In the genomic region with DNA sequence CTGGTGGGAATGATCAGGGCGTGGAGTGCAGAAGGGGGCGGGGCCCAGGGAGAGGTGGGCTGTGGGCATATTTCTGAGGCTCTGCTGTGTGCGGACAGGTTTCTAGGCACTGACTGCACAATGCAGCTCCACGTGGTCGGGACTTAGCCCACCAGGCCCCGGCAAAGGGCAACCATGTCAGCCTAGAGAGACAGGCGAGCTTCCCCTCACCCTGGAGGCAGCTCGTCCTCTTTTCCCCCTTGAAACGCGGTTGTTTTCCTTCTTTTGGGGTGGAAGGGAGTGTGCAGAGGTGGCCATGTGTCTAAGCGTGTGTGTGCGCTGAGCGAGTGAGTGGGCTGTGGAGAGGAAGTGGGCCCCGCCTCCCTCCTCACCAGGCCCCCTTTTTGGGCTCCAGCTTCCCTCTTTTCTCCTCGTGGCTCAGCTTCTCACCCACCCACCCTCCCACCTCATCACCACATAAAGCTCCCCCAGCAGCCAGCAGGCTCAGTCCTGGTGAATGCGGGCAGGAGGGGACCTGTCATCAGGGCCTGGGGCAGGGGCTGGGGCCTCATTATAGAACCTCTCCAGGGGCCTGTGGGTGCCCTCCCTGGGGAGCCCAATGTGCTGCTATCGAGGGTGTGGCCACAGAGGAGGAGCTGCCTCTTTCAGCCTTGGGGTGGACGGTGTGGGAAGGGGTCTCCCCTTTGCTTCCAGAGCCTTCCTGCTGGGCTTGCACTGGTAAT, we compare ENCODE assay signal across 21 cellular contexts. TPM values are rescaled to one million over a fixed set of nuclear protein-coding genes. Genes with fewer than 3 reads are reported as not detected.
DNase-seq lines count a peak whose midpoint lies in the region; ATAC-seq and TF ChIP-seq lines count a peak whose summit lies in the region.
"Had no signal": no experiment of that assay in that cellular context is flagged by ENCODE, and none has a peak within 500 bp of the region (broad histone marks: within the 10 kb centered on the region; RNA-seq: fewer than 3 reads in every experiment).

No MANE protein-coding gene starts in this region.

- peak; percentile 83 for DNase-seq in GDM1 (lab: John Stamatoyannopoulos, UW)
- peak; percentile 13 to 28 for DNase-seq in Kasumi-1 (lab: John Stamatoyannopoulos, UW)
- peak; percentile 61 for DNase-seq in chondrocyte (ENCODE audit: low spot score)
- DNase-seq in osteocyte (ENCODE audit: extremely low spot score, unreplicated experiment) = peak; percentile 68
- DNase-seq in AG20443 (ENCODE audit: low spot score) = no peak
- no peak for DNase-seq in cerebellar nuclear complex (lab: John Stamatoyannopoulos, UW)
- no peak for DNase-seq in NCI-H2171 treated with DMSO at 0.1 percent for 48 hours (lab: John Stamatoyannopoulos, UW)
- DNase-seq: activated CD4-positive, alpha-beta T cell treated with anti-CD3 and anti-CD28 coated beads, Interleukin-2, amount 10 ng/mL, durations not matched to agents 24 days and 14 days; DMS153; HCEC 1CT; NCI-H1417 treated with DMSO at 0.1 percent for 48 hours; NCI-H2227 treated with DMSO at 0.1 percent for 48 hours; SHP77; stimulated activated CD4-positive, alpha-beta T cell treated with anti-CD3 and anti-CD28 coated beads, Interleukin-4, amount 100 ng/mL, for 4 hours had no signal

- H3K27me3 Mint-ChIP-seq in chondrocyte (ENCODE audit: low read depth) (peaks cover 8% of the 10 kb centered on the region), osteocyte (ENCODE audit: unreplicated experiment) (peaks cover 21% of the 10 kb centered on the region)
- H3K27me3 Mint-ChIP-seq: activated CD4-positive, alpha-beta T cell treated with anti-CD3 and anti-CD28 coated beads, Interleukin-2, amount 10 ng/mL, durations not matched to agents 24 days and 14 days had no signal

- ATAC-seq in HG03139 (IDR thresholded peaks at IDR 0.05; ENCODE audit: unreplicated experiment) = no peak
- ATAC-seq: activated naive CD4-positive, alpha-beta T cell treated with anti-CD3 and anti-CD28 coated beads, Interleukin-2, amount 50 U/mL, for 72 hours had no signal

- no peaks in the 10 kb centered on the region for H3K9me3 Mint-ChIP-seq in chondrocyte (ENCODE audit: low read depth)
- no peaks in the 10 kb centered on the region for H3K9me3 Mint-ChIP-seq in osteocyte (ENCODE audit: unreplicated experiment)
- H3K9me3 Mint-ChIP-seq: activated CD4-positive, alpha-beta T cell treated with anti-CD3 and anti-CD28 coated beads, Interleukin-2, amount 10 ng/mL, durations not matched to agents 24 days and 14 days; activated naive CD4-positive, alpha-beta T cell treated with anti-CD3 and anti-CD28 coated beads, Interleukin-2, amount 50 U/mL, for 72 hours; IgD-negative memory B cell had no signal

- H3K36me3 Mint-ChIP-seq in chondrocyte (ENCODE audit: low read depth) (no peaks in the 10 kb centered on the region), osteocyte (ENCODE audit: unreplicated experiment) (no peaks in the 10 kb centered on the region)
- H3K36me3 Mint-ChIP-seq: activated naive CD4-positive, alpha-beta T cell treated with anti-CD3 and anti-CD28 coated beads, Interleukin-2, amount 50 U/mL, for 72 hours; IgD-negative memory B cell had no signal

- H3K4me1 Mint-ChIP-seq in chondrocyte (ENCODE audit: low read depth) (peaks cover 26% of the 10 kb centered on the region), osteocyte (ENCODE audit: unreplicated experiment) (peaks cover 27% of the 10 kb centered on the region)
- H3K4me1 Mint-ChIP-seq: activated CD4-positive, alpha-beta T cell treated with anti-CD3 and anti-CD28 coated beads, Interleukin-2, amount 10 ng/mL, durations not matched to agents 24 days and 14 days had no signal

- H3K4me3 Mint-ChIP-seq in chondrocyte (ENCODE audit: unreplicated experiment) = no peak overlapping the region
- no peak overlapping the region for H3K4me3 Mint-ChIP-seq in osteocyte (ENCODE audit: unreplicated experiment)
- H3K4me3 Mint-ChIP-seq: activated CD4-positive, alpha-beta T cell treated with anti-CD3 and anti-CD28 coated beads, Interleukin-2, amount 10 ng/mL, durations not matched to agents 24 days and 14 days had no signal

- no peak for TF ChIP-seq CTCF in chondrocyte (IDR thresholded peaks at IDR 0.05)
- TF ChIP-seq CTCF in osteocyte (IDR thresholded peaks at IDR 0.05) = no peak

- H3K27ac Mint-ChIP-seq in chondrocyte (ENCODE audit: unreplicated experiment) (no peak overlapping the region), osteocyte (ENCODE audit: unreplicated experiment) (no peak overlapping the region)
- H3K27ac Mint-ChIP-seq: activated CD4-positive, alpha-beta T cell treated with anti-CD3 and anti-CD28 coated beads, Interleukin-2, amount 10 ng/mL, durations not matched to agents 24 days and 14 days; activated naive CD4-positive, alpha-beta T cell treated with anti-CD3 and anti-CD28 coated beads, Interleukin-2, amount 50 U/mL, for 72 hours had no signal

RNA-seq across cellular contexts. Expression of gene LRTM2, which starts 22.0 kb away (rescaled TPM):
- total RNA-seq in chondrocyte = not detected in 3 replicates
- not detected in 2 replicates for total RNA-seq in osteocyte
- total RNA-seq: activated naive CD4-positive, alpha-beta T cell treated with anti-CD3 and anti-CD28 coated beads, Interleukin-2, amount 50 U/mL, for 72 hours; ovary; skeletal muscle tissue; T-helper 2 cell treated with Interferon-gamma antibody and Interleukin-4, amounts not matched to agents 100 ng/mL and 5 ng/mL, for 36 hours; tibial nerve had no signal

Comparison
In these comparisons a context has a peak if more than half of its experiments do, and no peak if none do; other contexts are left out.
1. DNase-seq: peak in GDM1 (single experiment), Kasumi-1 (2 of 2), chondrocyte (single experiment) and osteocyte (single experiment); none in AG20443 (single experiment), cerebellar nuclear complex (0 of 2) and NCI-H2171 treated with DMSO at 0.1 percent for 48 hours (single experiment).